Comparison of ENCODE assay signal across 8 cellular contexts in genomic region chr11:119067371-119068222, GRCh38. TPM values are rescaled to one million over a fixed set of nuclear protein-coding genes. Genes with fewer than 3 reads are reported as not detected.
DNase-seq lines count a peak whose midpoint lies in the region; ATAC-seq and TF ChIP-seq lines count a peak whose summit lies in the region.

Gene VPS11, plus strand, starts transcription at chr11:119067818. Its CDS starts 6 bp downstream, at chr11:119067824.

- 0% methylated on average over 12 of the region's 49 CpGs for WGBS in right lobe of liver (ENCODE audit: insufficient coverage, low coverage, low lambda C conversion rate, missing lambda C conversion rate)

- H3K27ac Mint-ChIP-seq in CD14-positive monocyte, result peak within 1 kb of the TSS; percentile 97 to 99 (median 98)
- peak within 1 kb of the TSS; percentile 97 for H3K27ac Mint-ChIP-seq in activated CD4-positive, alpha-beta memory T cell treated with anti-CD3 and anti-CD28 coated beads for 36 hours

- TF ChIP-seq POLR2A in right lobe of liver (IDR thresholded peaks at IDR 0.05), result peak; percentile 79

- H3K36me3 ChIP-seq in right lobe of liver, result peaks cover 0 to 27% (median 9%) of the 10 kb centered on the region in 4 donors

- TF ChIP-seq CTCF in CD14-positive monocyte (IDR thresholded peaks at IDR 0.05) (no peak), dorsolateral prefrontal cortex (IDR thresholded peaks at IDR 0.05 in 54 of 56, conservative IDR thresholded peaks at IDR 0.05 in 2 of 56; ENCODE audit: low read depth in 1 of 56, partially characterized antibody in 56 of 56) (peak in 39 of 56 donors; percentile 3 to 61 (median 33)), right lobe of liver (IDR thresholded peaks at IDR 0.05) (no peak)

- H3K9me3 Mint-ChIP-seq in CD14-positive monocyte, result peaks cover 0 to 3% (median 0%) of the 10 kb centered on the region in 7 donors
- no peaks in the 10 kb centered on the region for H3K9me3 Mint-ChIP-seq in activated CD4-positive, alpha-beta memory T cell treated with anti-CD3 and anti-CD28 coated beads for 36 hours

- peaks cover 39% of the 10 kb centered on the region in 2 donors for H3K36me3 Mint-ChIP-seq in CD14-positive monocyte
- H3K36me3 Mint-ChIP-seq in activated CD4-positive, alpha-beta memory T cell treated with anti-CD3 and anti-CD28 coated beads for 36 hours, result peaks cover 11% of the 10 kb centered on the region

- peaks cover 0 to 3% (median 0%) of the 10 kb centered on the region in 3 donors for H3K27me3 Mint-ChIP-seq in CD14-positive monocyte (ENCODE audit: low read depth in 3 of 3)
- H3K27me3 Mint-ChIP-seq in activated CD4-positive, alpha-beta memory T cell treated with anti-CD3 and anti-CD28 coated beads for 36 hours, result no peaks in the 10 kb centered on the region

- ATAC-seq in GM19395 (IDR thresholded peaks at IDR 0.05; ENCODE audit: unreplicated experiment) (peak; percentile 86), HG03565 (IDR thresholded peaks at IDR 0.05; ENCODE audit: unreplicated experiment) (peak; percentile 83), right lobe of liver (peak; percentile 97 to 99 (median 98))

- DNase-seq in CD14-positive monocyte (ENCODE audit: low spot score), result peak; percentile 98
- DNase-seq in NCI-H82 treated with DMSO at 0.1 percent for 48 hours (lab: John Stamatoyannopoulos, UW; ENCODE audit: unreplicated experiment), result peak; percentile 64
- DNase-seq in activated CD4-positive, alpha-beta memory T cell treated with anti-CD3 and anti-CD28 coated beads for 36 hours, result peak; percentile 99
- DNase-seq in dorsolateral prefrontal cortex, result peak; percentile 95 to 99 (median 97)
- peak; percentile 99 for DNase-seq in right lobe of liver
- DNase-seq in stimulated activated CD4-positive, alpha-beta T cell treated with anti-CD3 and anti-CD28 coated beads, Interleukin-4, amount 100 ng/mL, for 4 hours, result peak; percentile 97 to 98

- H3K27ac ChIP-seq in dorsolateral prefrontal cortex (peak within 1 kb of the TSS; percentile 51 to 97 (median 90)), right lobe of liver (peak within 1 kb of the TSS; percentile 57 to 81 (median 63))

- CTCF ChIA-PET in activated CD4-positive, alpha-beta memory T cell treated with anti-CD3 and anti-CD28 coated beads for 36 hours (lab: Charles Lee), result interaction anchor here (0.6 to 2.3 kb wide), 17 partner anchors 9 to 255 kb away, joined by 3 to 12 read pairs (median 5); partner anchors contain the start of genes HMBS, HYOU1 and SLC37A4

- H3K9me3 ChIP-seq in right lobe of liver, result no peaks in the 10 kb centered on the region

- peak within 1 kb of the TSS; percentile 94 to 97 for H3K4me3 Mint-ChIP-seq in CD14-positive monocyte
- peak within 1 kb of the TSS; percentile 96 for H3K4me3 Mint-ChIP-seq in activated CD4-positive, alpha-beta memory T cell treated with anti-CD3 and anti-CD28 coated beads for 36 hours

- peaks cover 0 to 18% (median 0%) of the 10 kb centered on the region in 4 donors for H3K4me1 ChIP-seq in right lobe of liver

- POLR2A ChIA-PET in activated CD4-positive, alpha-beta memory T cell treated with anti-CD3 and anti-CD28 coated beads for 36 hours (lab: Charles Lee), result interaction anchor here (0.6 to 2.7 kb wide), 18 partner anchors 8 to 138 kb away, joined by 3 to 35 read pairs (median 5); partner anchors contain the start of genes C2CD2L, CBL, CENATAC and DPAGT1

- H3K27me3 ChIP-seq in dorsolateral prefrontal cortex (no peaks in the 10 kb centered on the region), right lobe of liver (no peaks in the 10 kb centered on the region)

- H3K4me3 ChIP-seq in dorsolateral prefrontal cortex, result peak within 1 kb of the TSS; percentile 68 to 100 (median 87)
- H3K4me3 ChIP-seq in right lobe of liver, result peak within 1 kb of the TSS; percentile 71 to 94 (median 81)

- intact Hi-C loops in CD14-positive monocyte (cut with micrococcal nuclease) (loop anchor here (2.0 to 5.0 kb wide), 3 partner anchors 17 to 50 kb away; partner anchors contain the start of genes DPAGT1 (in 2 of the 2), HMBS (in 1 of the 2), RPS25 (in 1 of the 2) and TRAPPC4 (in 1 of the 2)), dorsolateral prefrontal cortex (cut with DNase I) (loop anchor here in 1 of 2 donors (2.0 to 5.0 kb wide), 2 partner anchors 25 to 35 kb away; partner anchors contain the start of gene SLC37A4), right lobe of liver (cut with DNase I) (no loop called here)
- intact Hi-C loops in activated CD4-positive, alpha-beta memory T cell treated with anti-CD3 and anti-CD28 coated beads for 36 hours (cut with micrococcal nuclease), result loop anchor here (1.0 to 5.0 kb wide), 5 partner anchors 10 to 270 kb away; partner anchors contain the start of genes C2CD2L and HYOU1

- peaks cover 33% of the 10 kb centered on the region for H3K4me1 Mint-ChIP-seq in CD14-positive monocyte
- peaks cover 38% of the 10 kb centered on the region for H3K4me1 Mint-ChIP-seq in activated CD4-positive, alpha-beta memory T cell treated with anti-CD3 and anti-CD28 coated beads for 36 hours (ENCODE audit: low read depth)

RNA-seq across cellular contexts. Expression of gene VPS11, which starts in this region (rescaled TPM):
- 10 to 100 TPM; 43.3 to 56.6 TPM for polyA plus RNA-seq in CD14-positive monocyte
- 10 to 100 TPM; 19.2 to 21.1 TPM for total RNA-seq in activated CD4-positive, alpha-beta memory T cell treated with anti-CD3 and anti-CD28 coated beads for 36 hours
- total RNA-seq in dorsolateral prefrontal cortex, result 10 to 100 TPM; 33.3 to 65.7 (median 50.5) TPM
- total RNA-seq in right lobe of liver, result 10 to 100 TPM in 4 of 6 experiments, 1 to 10 TPM in 2; 8.5 to 18.3 (median 11.3) TPM

Comparison
In these comparisons a context has a peak if more than half of its experiments do, and no peak if none do; other contexts are left out.
1. Peak in every context shown above with its lines: DNase-seq, ATAC-seq, H3K4me3 ChIP-seq and H3K27ac ChIP-seq.
2. CTCF ChIP-seq: peak in dorsolateral prefrontal cortex (39 of 56); none in CD14-positive monocyte (single experiment) and right lobe of liver (0 of 4).
3. intact Hi-C loops: an anchor here in CD14-positive monocyte (2.0 to 5.0 kb wide) and activated CD4-positive, alpha-beta memory T cell treated with anti-CD3 and anti-CD28 coated beads for 36 hours (1.0 to 5.0 kb wide); none called in right lobe of liver.